26 cellular contexts compared by ENCODE assay signal in genomic region chr5:1341863-1342262, GRCh38. TPM values are rescaled to one million over a fixed set of nuclear protein-coding genes. Genes with fewer than 3 reads are reported as not detected.
DNase-seq lines count a peak whose midpoint lies in the region; ATAC-seq, FAIRE-seq and TF ChIP-seq lines count a peak whose summit lies in the region.
"Had no signal": no experiment of that assay in that cellular context is flagged by ENCODE, and none has a peak within 500 bp of the region (broad histone marks: within the 10 kb centered on the region; RNA-seq: fewer than 3 reads in every experiment).

No MANE protein-coding gene starts in this region.

- in situ Hi-C loops in K562 (cut with MboI), result no loop called here

- H4K20me1 ChIP-seq in DOHH2 (ENCODE audit: control insufficient read depth, insufficient read depth, low read depth, low read length) (peaks cover 7% of the 10 kb centered on the region; the same call in 1 of the 2 replicates), Karpas-422 (ENCODE audit: insufficient read depth, low read depth, low read length) (0 out of 2 replicates have a peak, but pooled peaks cover 7% of the 10 kb centered on the region), K562 (replicated peaks; ENCODE audit: control insufficient read depth, insufficient read depth, low read length) (peaks cover 8% of the 10 kb centered on the region; the same call in 1 of the 2 replicates)

- peaks cover 18% of the 10 kb centered on the region for H3F3A ChIP-seq in DOHH2 (ENCODE audit: control insufficient read depth, insufficient read depth)

- TF ChIP-seq CTCF in DOHH2 (IDR thresholded peaks at IDR 0.05; ENCODE audit: low read depth, low read length, poor library complexity, severe bottlenecking) (no peak), K562 (IDR thresholded peaks at IDR 0.05 in 2 of 3, conservative IDR thresholded peaks at IDR 0.05 in 1 of 3; ENCODE audit: insufficient read depth in 2 of 3, low read depth in 1 of 3, low read length in 3 of 3) (no peak)

- DNase-seq in Karpas-422 (no peak), K562 (ENCODE audit: extremely low read depth in 1 of 4, low spot score in 3 of 4) (no peak), activated gamma-delta T cell treated with Interleukin-2 at 50 U/mL for 16 hours (no peak), MG63 (no peak), HEK293T (ENCODE audit: extremely low spot score) (no peak)
- DNase-seq: activated CD4-positive, alpha-beta T cell treated with anti-CD3 and anti-CD28 coated beads, Interleukin-2, amount 50 U/mL, for 48 hours; CD8-positive, alpha-beta T cell; dermis blood vessel endothelial cell; DMS153; GF-D8; immature natural killer cell; NCI-H524; Right ventricle myocardium superior; small intestine; stimulated activated CD4-positive, alpha-beta T cell treated with anti-CD3 and anti-CD28 coated beads, Interleukin-2, amount 100 ng/mL, for 48 hours; stimulated activated naive CD8-positive, alpha-beta T cell treated with anti-CD3 and anti-CD28 coated beads, Interleukin-15, amount 100 ng/mL, for 72 hours; trophoblast cell had no signal

- TF ChIP-seq POLR2A in K562 (conservative IDR thresholded peaks at IDR 0.05), result no peak

- TF ChIP-seq RAD21 in K562 (CRISPR knock-in tag; conservative IDR thresholded peaks at IDR 0.05 in 1 of 2, IDR thresholded peaks at IDR 0.05 in 1 of 2), result no peak

- H3K4me1 ChIP-seq in DOHH2 (ENCODE audit: control insufficient read depth, low read length) (peaks cover 65% of the 10 kb centered on the region), Karpas-422 (ENCODE audit: low read length) (peaks cover 39% of the 10 kb centered on the region), K562 (replicated peaks in 1 of 2; ENCODE audit: control insufficient read depth in 2 of 2, insufficient read depth in 2 of 2, low read length in 2 of 2) (peaks cover 15 to 28% of the 10 kb centered on the region in 2 experiments; a peak in 4 of 5 replicates)

- peak overlapping the region; percentile 90 for H3K4me3 ChIP-seq in DOHH2 (ENCODE audit: low read length)
- H3K4me3 ChIP-seq in Karpas-422 (ENCODE audit: low read length), result no peak overlapping the region
- no peak overlapping the region for H3K4me3 ChIP-seq in K562
- no peak overlapping the region for H3K4me3 ChIP-seq in MG63
- H3K4me3 ChIP-seq: cardiac muscle cell, mucosa of descending colon, psoas muscle had no signal

- H3K4me2 ChIP-seq in DOHH2 (ENCODE audit: low read length) (peak overlapping the region; percentile 99), Karpas-422 (ENCODE audit: low read depth, low read length, poor library complexity, severe bottlenecking) (peak overlapping the region; percentile 13), K562 (ENCODE audit: insufficient read depth, low read length) (no peak overlapping the region)

- CTCF ChIA-PET in K562 (lab: Yijun Ruan, JAX; ENCODE audit: low intra/inter-chr PET ratio) (interaction anchor here (0.6 kb wide), 1 partner anchor 942 kb away, joined by 3 read pairs; no protein-coding TSS in a partner anchor), HEK293T (lab: Yijun Ruan, JAX) (no interaction called here)

- TF ChIP-seq EP300 in K562 (IDR thresholded peaks at IDR 0.05; ENCODE audit: low read length), result no peak

- H3K27ac ChIP-seq in DOHH2 (ENCODE audit: low read depth, low read length) (peak overlapping the region; percentile 88), Karpas-422 (ENCODE audit: low read length) (no peak overlapping the region), K562 (ENCODE audit: extremely low read depth, low read depth, low read length) (no peak overlapping the region)
- H3K27ac ChIP-seq: cardiac muscle cell, psoas muscle, VCaP had no signal

- POLR2A ChIA-PET in K562 (lab: Yijun Ruan, JAX) (interaction anchor here (2.9 kb wide), 1 partner anchor 7 kb away, joined by 19 read pairs; no protein-coding TSS in a partner anchor), HEK293T (lab: Yijun Ruan, JAX) (no interaction called here)

- H3K27me3 ChIP-seq in DOHH2 (ENCODE audit: control insufficient read depth, low read length), result no peaks in the 10 kb centered on the region
- H3K27me3 ChIP-seq in Karpas-422 (ENCODE audit: low read length), result no peaks in the 10 kb centered on the region
- no peaks in the 10 kb centered on the region for H3K27me3 ChIP-seq in K562 (ENCODE audit: control insufficient read depth in 2 of 2, insufficient read depth in 2 of 2, low read length in 2 of 2)
- H3K27me3 ChIP-seq in MG63, result no peaks in the 10 kb centered on the region
- H3K27me3 ChIP-seq: cardiac muscle cell had no signal

- no peak for FAIRE-seq in K562 (lab: Jason Lieb, UNC)
- FAIRE-seq: small intestine had no signal

- intact Hi-C loops in K562 (cut with micrococcal nuclease), result no loop called here

- no peak overlapping the region; the same call in 1 of the 2 replicates for H3K9ac ChIP-seq in Karpas-422 (ENCODE audit: low read length)
- H3K9ac ChIP-seq in K562 (ENCODE audit: insufficient read depth in 1 of 2, low read depth in 2 of 2, low read length in 2 of 2), result peak overlapping the region in 1 of 2 experiments; percentile 66; a peak in 1 of 4 replicates

- H2AFZ ChIP-seq in Karpas-422 (ENCODE audit: low read length) (no peak overlapping the region), K562 (ENCODE audit: low read depth, low read length) (no peak overlapping the region)

- H3K9me2 ChIP-seq in DOHH2 (replicated peaks; ENCODE audit: control insufficient read depth, low read length) (no peaks in the 10 kb centered on the region), Karpas-422 (replicated peaks; ENCODE audit: insufficient read depth, low read length) (no peaks in the 10 kb centered on the region)

- H3K9me3 ChIP-seq in DOHH2 (ENCODE audit: control insufficient read depth, insufficient read depth, low read length), result no peaks in the 10 kb centered on the region
- no peaks in the 10 kb centered on the region for H3K9me3 ChIP-seq in Karpas-422 (ENCODE audit: low read length)
- H3K9me3 ChIP-seq in K562 (replicated peaks; ENCODE audit: control insufficient read depth, insufficient read depth, low read depth, low read length), result no peaks in the 10 kb centered on the region
- H3K9me3 ChIP-seq in MG63, result no peaks in the 10 kb centered on the region
- H3K9me3 ChIP-seq: mucosa of descending colon, psoas muscle had no signal

- peaks cover 89% of the 10 kb centered on the region for H3K79me2 ChIP-seq in DOHH2 (ENCODE audit: control insufficient read depth, low read length)
- H3K79me2 ChIP-seq in Karpas-422 (ENCODE audit: low read length), result peaks cover 42% of the 10 kb centered on the region
- peaks cover 43% of the 10 kb centered on the region for H3K79me2 ChIP-seq in K562 (ENCODE audit: control insufficient read depth, insufficient read depth, low read length)

- 97% methylated on average over 10 of the region's 15 CpGs for WGBS in K562 (ENCODE audit: insufficient coverage, low coverage, missing lambda C conversion rate)

- H3K36me3 ChIP-seq in DOHH2 (ENCODE audit: control insufficient read depth, low read length) (peaks cover 74% of the 10 kb centered on the region), Karpas-422 (ENCODE audit: insufficient read depth, low read length) (peaks cover 25% of the 10 kb centered on the region), K562 (ENCODE audit: control insufficient read depth, insufficient read depth, low read length) (peaks cover 68% of the 10 kb centered on the region), MG63 (peaks cover 68% of the 10 kb centered on the region)

- BruUV-seq in K562 (replicated peaks; lab: Mats Ljungman, UMichigan), result no TSS peak

- no peaks in the 10 kb centered on the region for H3K9me1 ChIP-seq in K562 (ENCODE audit: control insufficient read depth, insufficient read depth, low read length)

- peak; percentile 26 for ATAC-seq in GM18868 (IDR thresholded peaks at IDR 0.05; ENCODE audit: unreplicated experiment)
- ATAC-seq in K562, result no peak
- ATAC-seq in GM18498 (IDR thresholded peaks at IDR 0.05; ENCODE audit: unreplicated experiment), result no peak
- ATAC-seq: CD8-positive, alpha-beta T cell; mucosa of descending colon; psoas muscle; stimulated activated naive CD8-positive, alpha-beta T cell treated with anti-CD3 and anti-CD28 coated beads, Interleukin-15, amount 100 ng/mL, for 72 hours had no signal

RNA-seq across cellular contexts. Expression of gene CLPTM1L, which starts 3.0 kb away (rescaled TPM):
- total RNA-seq in Karpas-422 (2014; rRNA removed; shearing (Covaris generic); ENCODE audit: low replicate concordance), result 141 and 164 TPM in 2 replicates
- 215 and 519 TPM in 2 replicates for total RNA-seq in K562 (2011; cell fraction: chromatin; rRNA removed; ENCODE audit: low replicate concordance)
- total RNA-seq in K562 (2011; cell fraction: nucleolus; rRNA removed), result 574 and 584 TPM in 2 replicates
- 409 and 456 TPM in 2 replicates for total RNA-seq in K562 (2011; cell fraction: nucleoplasm; rRNA removed)
- 217 and 249 TPM in 2 replicates for total RNA-seq in K562 (2014; rRNA removed)
- total RNA-seq in K562 (2014; rRNA removed; fragmentation: Illumina TruSeq; extraction: Trizol), result 132 and 136 TPM in 2 replicates
- 177 and 179 TPM in 2 replicates for total RNA-seq in K562 (2015; rRNA removed; fragmentation: Illumina TruSeq; extraction: Trizol)
- total RNA-seq in K562 (2021), result 145 and 152 TPM in 2 replicates
- 130 and 184 TPM in 2 replicates for polyA plus RNA-seq in K562 (2011; rRNA removed)
- polyA plus RNA-seq in K562 (2011; cell fraction: cytosol; rRNA removed), result 150 and 221 TPM in 2 replicates
- polyA plus RNA-seq in K562 (2011; cell fraction: nucleus; rRNA removed), result 196 and 245 TPM in 2 replicates
- polyA plus RNA-seq in K562 (2012), result 110 and 155 TPM in 2 replicates
- polyA plus RNA-seq in K562 (2014; fragmentation: Illumina TruSeq; extraction: Trizol), result 198 and 213 TPM in 2 replicates
- 10 to 100 TPM in 1 of 2 experiments, 1 to 10 TPM in 1; 3.5 to 14.1 TPM for polyA plus RNA-seq in K562 (2014; fragmentation: Nextera tagmentation; extraction: Ambion mirVana)
- polyA plus RNA-seq in K562 (2014; rRNA removed), result 180 and 181 TPM in 2 replicates
- 112 and 228 TPM in 2 replicates for polyA minus RNA-seq in K562 (2011; rRNA and poly(A)+ RNA removed)
- 74.7 and 93.6 TPM in 2 replicates for polyA minus RNA-seq in K562 (2011; cell fraction: cytosol; rRNA and poly(A)+ RNA removed)
- 73.0 and 82.1 TPM in 2 replicates for polyA minus RNA-seq in K562 (2011; cell fraction: nucleus; rRNA and poly(A)+ RNA removed)
- total RNA-seq in MG63 (2014; rRNA removed; shearing (Covaris generic); ENCODE audit: low replicate concordance), result 543 and 925 TPM in 2 replicates

RNA-seq across cellular contexts. Expression of gene TERT, which starts 47.0 kb away (rescaled TPM):
- 2.2 and 3.3 TPM in 2 replicates for total RNA-seq in Karpas-422 (2014; rRNA removed; shearing (Covaris generic); ENCODE audit: low replicate concordance)
- 14.2 and 54.7 TPM in 2 replicates for total RNA-seq in K562 (2011; cell fraction: chromatin; rRNA removed; ENCODE audit: low replicate concordance)
- 26.1 and 26.7 TPM in 2 replicates for total RNA-seq in K562 (2011; cell fraction: nucleolus; rRNA removed)
- 10.8 and 13.8 TPM in 2 replicates for total RNA-seq in K562 (2011; cell fraction: nucleoplasm; rRNA removed)
- 1.7 and 2.5 TPM in 2 replicates for total RNA-seq in K562 (2014; rRNA removed)
- 0.41 and 0.44 TPM in 2 replicates for total RNA-seq in K562 (2014; rRNA removed; fragmentation: Illumina TruSeq; extraction: Trizol)
- total RNA-seq in K562 (2015; rRNA removed; fragmentation: Illumina TruSeq; extraction: Trizol), result 0.54 and 0.83 TPM in 2 replicates
- total RNA-seq in K562 (2021), result 3.3 and 3.4 TPM in 2 replicates
- polyA plus RNA-seq in K562 (2011; rRNA removed), result 1.4 and 2.7 TPM in 2 replicates
- polyA plus RNA-seq in K562 (2011; cell fraction: cytosol; rRNA removed), result 1.3 and 3.8 TPM in 2 replicates
- polyA plus RNA-seq in K562 (2011; cell fraction: nucleus; rRNA removed), result 15.4 and 32.7 TPM in 2 replicates
- polyA plus RNA-seq in K562 (2012), result 1.0 and 1.5 TPM in 2 replicates
- 0.48 and 1.00 TPM in 2 replicates for polyA plus RNA-seq in K562 (2014; fragmentation: Illumina TruSeq; extraction: Trizol)
- polyA plus RNA-seq in K562 (2014; fragmentation: Nextera tagmentation; extraction: Ambion mirVana), result under 1 TPM in 1 of 2 experiments, not detected in 1; 0.08 TPM
- 2.2 and 4.5 TPM in 2 replicates for polyA plus RNA-seq in K562 (2014; rRNA removed)
- polyA minus RNA-seq in K562 (2011; rRNA and poly(A)+ RNA removed), result 0.69 and 1.6 TPM in 2 replicates
- 1.7 and 5.3 TPM in 2 replicates for polyA minus RNA-seq in K562 (2011; cell fraction: cytosol; rRNA and poly(A)+ RNA removed)
- 8.1 and 11.4 TPM in 2 replicates for polyA minus RNA-seq in K562 (2011; cell fraction: nucleus; rRNA and poly(A)+ RNA removed)
- total RNA-seq in MG63 (2014; rRNA removed; shearing (Covaris generic); ENCODE audit: low replicate concordance), result 0.72 and 2.4 TPM in 2 replicates
- total RNA-seq: fibroblast of villous mesenchyme, psoas muscle, Right ventricle myocardium superior had no signal
- polyA plus RNA-seq: cardiac muscle cell, immature natural killer cell, liver, psoas muscle had no signal
